ENCODE assay signal across 8 cellular contexts in genomic region chr14:69484444-69485113, GRCh38. TPM values are rescaled to one million over a fixed set of nuclear protein-coding genes. Genes with fewer than 3 reads are reported as not detected.
A peak's percentile ranks its signal among the peaks of the same experiment; 100 is the strongest.
DNase-seq lines count a peak whose midpoint lies in the region; ATAC-seq and TF ChIP-seq lines count a peak whose summit lies in the region.

Gene PLEKHD1, plus strand, starts transcription at chr14:69484728. Its CDS starts 238 bp downstream, at chr14:69484966.

- H3K27ac ChIP-seq in esophagus muscularis mucosa (replicated peaks in 1 of 4), result no peak within 1 kb of the TSS
- no peak within 1 kb of the TSS for H3K27ac ChIP-seq in neural cell (ENCODE audit: low read length)
- no peak within 1 kb of the TSS for H3K27ac ChIP-seq in CD4-positive, alpha-beta T cell (ENCODE audit: low read depth, low read length)

- POLR2A ChIA-PET in BJ (lab: Charles Lee), result interaction anchor here (0.5 kb wide), 1 partner anchor 348 kb away, joined by 5 read pairs; no protein-coding TSS in a partner anchor
- POLR2A ChIA-PET in CD4-positive, alpha-beta T cell (lab: Charles Lee), result no interaction called here

- no peaks in the 10 kb centered on the region for H3K79me2 ChIP-seq in neural cell (replicated peaks; ENCODE audit: insufficient read depth, low read length)

- TF ChIP-seq EP300 in esophagus muscularis mucosa (IDR thresholded peaks at IDR 0.05) (no peak), neural cell (conservative IDR thresholded peaks at IDR 0.05; ENCODE audit: poor library complexity, severe bottlenecking) (no peak)

- H3K4me3 Mint-ChIP-seq in CD4-positive, alpha-beta T cell, result no peak within 1 kb of the TSS

- H3K36me3 ChIP-seq in BJ (ENCODE audit: control insufficient read depth, insufficient read depth, low read length), result no peaks in the 10 kb centered on the region
- H3K36me3 ChIP-seq in esophagus muscularis mucosa, result no peaks in the 10 kb centered on the region
- H3K36me3 ChIP-seq in neural cell (ENCODE audit: insufficient read depth, low read length), result no peaks in the 10 kb centered on the region

- TF ChIP-seq RAD21 in neural cell (conservative IDR thresholded peaks at IDR 0.05), result no peak

- H3K27ac Mint-ChIP-seq in CD4-positive, alpha-beta T cell, result no peak within 1 kb of the TSS

- peak within 1 kb of the TSS; percentile 17 for H3K9ac ChIP-seq in neural cell (ENCODE audit: low read length)

- TF ChIP-seq POLR2A in esophagus muscularis mucosa (IDR thresholded peaks at IDR 0.05; ENCODE audit: low read depth), result no peak

- peak within 1 kb of the TSS; percentile 24 for H2AFZ ChIP-seq in neural cell (ENCODE audit: low read depth, low read length)

- peaks cover 68% of the 10 kb centered on the region for H3K27me3 Mint-ChIP-seq in CD4-positive, alpha-beta T cell

- TF ChIP-seq CTCF in BJ (IDR thresholded peaks at IDR 0.05; ENCODE audit: insufficient read depth, low read depth, low read length), result no peak
- TF ChIP-seq CTCF in esophagus muscularis mucosa (IDR thresholded peaks at IDR 0.05), result no peak
- no peak for TF ChIP-seq CTCF in neural cell (IDR thresholded peaks at IDR 0.05; ENCODE audit: poor library complexity, severe bottlenecking)
- no peak for TF ChIP-seq CTCF in CD4-positive, alpha-beta T cell (IDR thresholded peaks at IDR 0.05)

- no peaks in the 10 kb centered on the region for H4K20me1 ChIP-seq in neural cell (ENCODE audit: insufficient read depth)

- WGBS in esophagus muscularis mucosa, result 2% methylated on average over 7 of the region's 72 CpGs

- H3K9me3 ChIP-seq in esophagus muscularis mucosa (no peaks in the 10 kb centered on the region), neural cell (ENCODE audit: low read length) (no peaks in the 10 kb centered on the region)
- H3K9me3 ChIP-seq in CD4-positive, alpha-beta T cell (ENCODE audit: control insufficient read depth, low read length), result no peaks in the 10 kb centered on the region

- CTCF ChIA-PET in BJ (lab: Yijun Ruan, JAX), result interaction anchor here (1.1 kb wide), 1 partner anchor 34 kb away, joined by 3 read pairs; no protein-coding TSS in a partner anchor
- CTCF ChIA-PET in CD4-positive, alpha-beta T cell (lab: Charles Lee), result no interaction called here

- ATAC-seq in HG03280 (IDR thresholded peaks at IDR 0.05; ENCODE audit: unreplicated experiment), result no peak
- no peak for ATAC-seq in GM21447 (IDR thresholded peaks at IDR 0.05; ENCODE audit: unreplicated experiment)
- no peak for ATAC-seq in CD4-positive, alpha-beta T cell (ENCODE audit: poor library complexity)

- H3K4me1 ChIP-seq in esophagus muscularis mucosa, result peaks cover 14 to 21% (median 20%) of the 10 kb centered on the region in 4 donors

- H3K4me2 ChIP-seq in neural cell (ENCODE audit: low read length), result peak within 1 kb of the TSS; percentile 77

- no peaks in the 10 kb centered on the region for H3K9me3 Mint-ChIP-seq in CD4-positive, alpha-beta T cell

- no peaks in the 10 kb centered on the region for H3K9me2 ChIP-seq in neural cell (ENCODE audit: insufficient read depth, low read length)

- no peak for DNase-seq in BJ (ENCODE audit: low read depth)
- DNase-seq in NCI-H2196 (lab: John Stamatoyannopoulos, UW; ENCODE audit: unreplicated experiment), result peak; percentile 72
- DNase-seq in esophagus muscularis mucosa (ENCODE audit: extremely low spot score), result no peak
- no peak for DNase-seq in CD4-positive, alpha-beta T cell
- no peak for DNase-seq in dedifferentiated amniotic fluid mesenchymal stem cell (ENCODE audit: extremely low spot score)

- H3K27me3 ChIP-seq in BJ (ENCODE audit: control insufficient read depth, insufficient read depth, low read length) (peaks cover 42% of the 10 kb centered on the region), esophagus muscularis mucosa (peaks cover 0 to 81% (median 29%) of the 10 kb centered on the region in 4 donors), neural cell (ENCODE audit: insufficient read depth, low read depth, low read length) (peaks cover 53% of the 10 kb centered on the region)
- H3K27me3 ChIP-seq in CD4-positive, alpha-beta T cell (ENCODE audit: control insufficient read depth, insufficient read depth, low read length), result peaks cover 66% of the 10 kb centered on the region

- H3K36me3 Mint-ChIP-seq in CD4-positive, alpha-beta T cell (ENCODE audit: low read depth), result no peaks in the 10 kb centered on the region

- H3K4me1 Mint-ChIP-seq in CD4-positive, alpha-beta T cell (ENCODE audit: low read depth), result peaks cover 7% of the 10 kb centered on the region

- intact Hi-C loops in esophagus muscularis mucosa (cut with DNase I), result no loop called here
- intact Hi-C loops in CD4-positive, alpha-beta T cell (cut with DNase I, micrococcal nuclease), result no loop called here

- H3F3A ChIP-seq in neural cell (ENCODE audit: insufficient read depth, low read length, poor library complexity, severe bottlenecking), result no peaks in the 10 kb centered on the region

- peak within 1 kb of the TSS; percentile 0; the same call in 1 of the 2 replicates for H3K4me3 ChIP-seq in BJ (ENCODE audit: low read depth, low read length)
- peak within 1 kb of the TSS; percentile 43 to 50 (median 48) for H3K4me3 ChIP-seq in esophagus muscularis mucosa
- H3K4me3 ChIP-seq in neural cell (ENCODE audit: low read length), result peak within 1 kb of the TSS; percentile 70

TF ChIP-seq in neural cell, 6 proteins besides CTCF, POLR2A, EP300 and RAD21:
- TF ChIP-seq POLR2AphosphoS5 (IDR thresholded peaks at IDR 0.05) (no peak), SMC3 (conservative IDR thresholded peaks at IDR 0.05; ENCODE audit: poor library complexity) (no peak), MXI1 (conservative IDR thresholded peaks at IDR 0.05; ENCODE audit: poor library complexity, severe bottlenecking) (no peak), TAF1 (IDR thresholded peaks at IDR 0.05; ENCODE audit: low read depth) (no peak), EZH2 (IDR thresholded peaks at IDR 0.05; ENCODE audit: borderline replicate concordance, insufficient read depth, low read length, poor library complexity, severe bottlenecking) (no peak)
- TF ChIP-seq, protein P1, sequence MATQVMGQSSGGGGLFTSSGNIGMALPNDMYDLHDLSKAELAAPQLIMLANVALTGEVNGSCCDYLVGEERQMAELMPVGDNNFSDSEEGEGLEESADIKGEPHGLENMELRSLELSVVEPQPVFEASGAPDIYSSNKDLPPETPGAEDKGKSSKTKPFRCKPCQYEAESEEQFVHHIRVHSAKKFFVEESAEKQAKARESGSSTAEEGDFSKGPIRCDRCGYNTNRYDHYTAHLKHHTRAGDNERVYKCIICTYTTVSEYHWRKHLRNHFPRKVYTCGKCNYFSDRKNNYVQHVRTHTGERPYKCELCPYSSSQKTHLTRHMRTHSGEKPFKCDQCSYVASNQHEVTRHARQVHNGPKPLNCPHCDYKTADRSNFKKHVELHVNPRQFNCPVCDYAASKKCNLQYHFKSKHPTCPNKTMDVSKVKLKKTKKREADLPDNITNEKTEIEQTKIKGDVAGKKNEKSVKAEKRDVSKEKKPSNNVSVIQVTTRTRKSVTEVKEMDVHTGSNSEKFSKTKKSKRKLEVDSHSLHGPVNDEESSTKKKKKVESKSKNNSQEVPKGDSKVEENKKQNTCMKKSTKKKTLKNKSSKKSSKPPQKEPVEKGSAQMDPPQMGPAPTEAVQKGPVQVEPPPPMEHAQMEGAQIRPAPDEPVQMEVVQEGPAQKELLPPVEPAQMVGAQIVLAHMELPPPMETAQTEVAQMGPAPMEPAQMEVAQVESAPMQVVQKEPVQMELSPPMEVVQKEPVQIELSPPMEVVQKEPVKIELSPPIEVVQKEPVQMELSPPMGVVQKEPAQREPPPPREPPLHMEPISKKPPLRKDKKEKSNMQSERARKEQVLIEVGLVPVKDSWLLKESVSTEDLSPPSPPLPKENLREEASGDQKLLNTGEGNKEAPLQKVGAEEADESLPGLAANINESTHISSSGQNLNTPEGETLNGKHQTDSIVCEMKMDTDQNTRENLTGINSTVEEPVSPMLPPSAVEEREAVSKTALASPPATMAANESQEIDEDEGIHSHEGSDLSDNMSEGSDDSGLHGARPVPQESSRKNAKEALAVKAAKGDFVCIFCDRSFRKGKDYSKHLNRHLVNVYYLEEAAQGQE (IDR thresholded peaks at IDR 0.05; ENCODE audit: borderline replicate concordance), result no peak

RNA-seq across cellular contexts. Expression of gene PLEKHD1, which starts in this region (rescaled TPM):
- polyA plus RNA-seq in BJ (2011; rRNA removed) (0.01 TPM in 2 replicates), neural cell (0.52 TPM in 1 of 2 replicates, not detected in the other)
- polyA minus RNA-seq in BJ (2011; rRNA and poly(A)+ RNA removed), result 0.05 TPM in 1 of 2 replicates, not detected in the other
- total RNA-seq in esophagus muscularis mucosa, result under 1 TPM in 1 of 4 donors, not detected in 3; 0.17 TPM
- 0.24 and 0.35 TPM in 2 replicates for polyA minus RNA-seq in neural cell
- under 1 TPM; 0.47 to 0.63 TPM for total RNA-seq in CD4-positive, alpha-beta T cell

Comparison
In these comparisons a context has a peak if more than half of its experiments do, and no peak if none do; other contexts are left out.
1. H3K4me3 ChIP-seq: peak in every context shown above with its lines; median percentile 70 in neural cell; 48 in esophagus muscularis mucosa; 0 in BJ.